16 cellular contexts compared by ENCODE assay signal in the genomic region with DNA sequence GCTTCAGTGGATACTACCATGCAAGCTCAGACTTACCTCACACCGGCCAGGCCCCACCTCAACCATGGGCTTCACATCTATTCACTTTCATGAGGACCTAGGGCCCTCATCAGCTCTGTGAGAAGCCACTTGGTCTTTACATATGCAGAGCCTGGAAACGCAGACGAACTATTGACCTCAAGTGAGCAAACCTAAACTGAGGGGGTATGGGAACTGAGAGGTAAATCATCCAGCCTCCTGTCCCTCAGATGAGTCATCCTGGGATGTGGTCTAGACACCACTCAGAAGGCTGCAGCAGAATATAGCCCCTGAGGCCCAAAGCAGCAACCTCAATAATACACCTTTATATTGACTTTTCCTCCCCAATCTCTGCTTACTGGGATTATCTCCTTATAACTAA.
DNase-seq lines count a peak whose midpoint lies in the region; ATAC-seq and TF ChIP-seq lines count a peak whose summit lies in the region.
"Had no signal": no experiment of that assay in that cellular context is flagged by ENCODE, and none has a peak within 500 bp of the region (broad histone marks: within the 10 kb centered on the region; RNA-seq: fewer than 3 reads in every experiment).

No MANE protein-coding gene starts in this region.

- H3K27ac ChIP-seq in RWPE1 (no peak overlapping the region), mesendoderm (ENCODE audit: low read depth, low read length) (no peak overlapping the region)
- H3K27ac ChIP-seq: BLaER1, coronary artery, SJCRH30, VCaP had no signal

- POLR2A ChIA-PET in RWPE1 (lab: Yijun Ruan, JAX; ENCODE audit: low non-redundant PET) (no interaction called here), GM10248 (lab: Yijun Ruan, JAX) (no interaction called here)

- no peaks in the 10 kb centered on the region for H3K79me1 ChIP-seq in mesendoderm (ENCODE audit: low read length)

- H3K4ac ChIP-seq in mesendoderm (ENCODE audit: low read depth, low read length), result no peak overlapping the region

- TF ChIP-seq CTCF in RWPE1 (conservative IDR thresholded peaks at IDR 0.05; ENCODE audit: low read depth) (no peak), GM10248 (IDR thresholded peaks at IDR 0.05; ENCODE audit: control extremely low read depth, extremely low read depth, low read depth, missing control alignments) (no peak)

- no peak overlapping the region for H2AK5ac ChIP-seq in mesendoderm (ENCODE audit: low read length)

- no peak overlapping the region for H2BK15ac ChIP-seq in mesendoderm (replicated peaks; ENCODE audit: low read depth)

- no peak overlapping the region for H4K8ac ChIP-seq in mesendoderm (ENCODE audit: low read depth, low read length)

- no peak overlapping the region for H2BK5ac ChIP-seq in mesendoderm (ENCODE audit: low read length)

- ATAC-seq in GM18519 (IDR thresholded peaks at IDR 0.05; ENCODE audit: low FRiP score, unreplicated experiment) (peak; percentile 63), HG02884 (IDR thresholded peaks at IDR 0.05; ENCODE audit: unreplicated experiment) (peak; percentile 62), HG02623 (IDR thresholded peaks at IDR 0.05; ENCODE audit: unreplicated experiment) (no peak), GM21515 (IDR thresholded peaks at IDR 0.05; ENCODE audit: unreplicated experiment) (no peak)

- H3K23ac ChIP-seq in mesendoderm (ENCODE audit: low read length), result no peak overlapping the region

- peak overlapping the region; percentile 3 for H2BK120ac ChIP-seq in mesendoderm (ENCODE audit: low read depth, low read length)

- H3K79me2 ChIP-seq in mesendoderm (ENCODE audit: control insufficient read depth, insufficient read depth, low read length), result no peaks in the 10 kb centered on the region

- no peak overlapping the region for H3K9ac ChIP-seq in mesendoderm (ENCODE audit: low read length)
- H3K9ac ChIP-seq: BLaER1 had no signal

- H3K36me3 ChIP-seq in mesendoderm (ENCODE audit: control insufficient read depth, insufficient read depth, low read length), result no peaks in the 10 kb centered on the region
- H3K36me3 ChIP-seq: BLaER1, SJCRH30 had no signal

- CTCF ChIA-PET in RWPE1 (lab: Yijun Ruan, JAX) (no interaction called here), GM10248 (lab: Yijun Ruan, JAX) (interaction anchor here (0.9 to 2.2 kb wide), 2 partner anchors 20 to 43 kb away, joined by 3 to 7 read pairs; no protein-coding TSS in a partner anchor)

- DNase-seq in RWPE1 (ENCODE audit: low spot score) (peak; percentile 4), mesendoderm (peak; percentile 21), GM10248 (ENCODE audit: extremely low spot score) (no peak), erythroblast (lab: John Stamatoyannopoulos, UW) (no peak)
- DNase-seq: activated CD8-positive, alpha-beta memory T cell treated with anti-CD3 and anti-CD28 coated beads, Interleukin-2, amount 50 U/mL, for 4 hours; NCI-H146; NCI-H526; substantia nigra had no signal

- H3K4me2 ChIP-seq in mesendoderm (ENCODE audit: low read length), result no peak overlapping the region
- H3K4me2 ChIP-seq: BLaER1 had no signal

- H4K5ac ChIP-seq in mesendoderm (ENCODE audit: low read length), result no peak overlapping the region

- no CpG with 5 or more reads among the region's 3 CpGs for WGBS in mesendoderm (ENCODE audit: extremely low coverage, insufficient coverage, low lambda C conversion rate)

- H3K4me3 ChIP-seq in mesendoderm (ENCODE audit: low read length), result no peak overlapping the region
- H3K4me3 ChIP-seq: BLaER1, coronary artery, SJCRH30 had no signal

- H3K56ac ChIP-seq in mesendoderm (ENCODE audit: low read length), result no peak overlapping the region

- no peak overlapping the region for H3K18ac ChIP-seq in mesendoderm (ENCODE audit: low read length)

- no peak for TF ChIP-seq POLR2A in erythroblast (IDR thresholded peaks at IDR 0.05; ENCODE audit: low read length)

- H3K27me3 ChIP-seq in mesendoderm (ENCODE audit: insufficient read depth, low read length, poor library complexity), result no peaks in the 10 kb centered on the region
- H3K27me3 ChIP-seq: BLaER1, SJCRH30 had no signal

- no peaks in the 10 kb centered on the region for H3K4me1 ChIP-seq in mesendoderm (ENCODE audit: control insufficient read depth, low read depth, low read length)

Comparison
In these comparisons a context has a peak if more than half of its experiments do, and no peak if none do; other contexts are left out.
1. ATAC-seq: peak in GM18519 (single experiment) and HG02884 (single experiment); none in HG02623 (single experiment) and GM21515 (single experiment).
2. DNase-seq: peak in RWPE1 (single experiment) and mesendoderm (single experiment); none in GM10248 (single experiment) and erythroblast (0 of 2).